Comparison of ENCODE assay signal across 1 cellular context in genomic region chr6:33407132-33407718, GRCh38.
TF ChIP-seq lines count a peak whose summit lies in the region.

No MANE protein-coding gene starts in this region.

TF ChIP-seq in K562, 482 proteins besides CTCF, POLR2A, EP300 and RAD21:
- TF ChIP-seq SIRT6 (IDR thresholded peaks at IDR 0.05; ENCODE audit: low read depth, low read length), result no peak
- no peak for TF ChIP-seq ATF1 (CRISPR knock-in tag; IDR thresholded peaks at IDR 0.05)
- 0 out of 2 replicates have a peak, but pooled peaks have one; percentile 9 for TF ChIP-seq ATF1 (tag; IDR thresholded peaks at IDR 0.05)
- peak; percentile 17; the same call in 1 of the 2 replicates for TF ChIP-seq ATF7 (IDR thresholded peaks at IDR 0.05)
- peak; percentile 49 for TF ChIP-seq POLR2B (IDR thresholded peaks at IDR 0.05; ENCODE audit: low read depth, partially characterized antibody)
- TF ChIP-seq, protein P1, sequence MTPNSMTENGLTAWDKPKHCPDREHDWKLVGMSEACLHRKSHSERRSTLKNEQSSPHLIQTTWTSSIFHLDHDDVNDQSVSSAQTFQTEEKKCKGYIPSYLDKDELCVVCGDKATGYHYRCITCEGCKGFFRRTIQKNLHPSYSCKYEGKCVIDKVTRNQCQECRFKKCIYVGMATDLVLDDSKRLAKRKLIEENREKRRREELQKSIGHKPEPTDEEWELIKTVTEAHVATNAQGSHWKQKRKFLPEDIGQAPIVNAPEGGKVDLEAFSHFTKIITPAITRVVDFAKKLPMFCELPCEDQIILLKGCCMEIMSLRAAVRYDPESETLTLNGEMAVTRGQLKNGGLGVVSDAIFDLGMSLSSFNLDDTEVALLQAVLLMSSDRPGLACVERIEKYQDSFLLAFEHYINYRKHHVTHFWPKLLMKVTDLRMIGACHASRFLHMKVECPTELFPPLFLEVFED (CRISPR knock-in tag; conservative IDR thresholded peaks at IDR 0.05), result 0 out of 2 replicates have a peak, but pooled peaks have one; percentile 58
- TF ChIP-seq E2F6 (IDR thresholded peaks at IDR 0.05; ENCODE audit: borderline replicate concordance in 1 of 2, extremely low read depth in 1 of 2, insufficient read depth in 1 of 2, insufficient read length in 1 of 2, low read depth in 1 of 2, low read length in 1 of 2, poor library complexity in 1 of 2, severe bottlenecking in 1 of 2), result no peak
- TF ChIP-seq POLR2H (tag; IDR thresholded peaks at IDR 0.05; ENCODE audit: low read depth), result peak; percentile 55
- TF ChIP-seq ZNF431 (CRISPR knock-in tag; IDR thresholded peaks at IDR 0.05), result 0 out of 2 replicates have a peak, but pooled peaks have one; percentile 14
- TF ChIP-seq SMC3 (conservative IDR thresholded peaks at IDR 0.05; ENCODE audit: insufficient read depth, low read depth, low read length), result peak; percentile 29; the same call in 1 of the 2 replicates
- TF ChIP-seq, protein P2, sequence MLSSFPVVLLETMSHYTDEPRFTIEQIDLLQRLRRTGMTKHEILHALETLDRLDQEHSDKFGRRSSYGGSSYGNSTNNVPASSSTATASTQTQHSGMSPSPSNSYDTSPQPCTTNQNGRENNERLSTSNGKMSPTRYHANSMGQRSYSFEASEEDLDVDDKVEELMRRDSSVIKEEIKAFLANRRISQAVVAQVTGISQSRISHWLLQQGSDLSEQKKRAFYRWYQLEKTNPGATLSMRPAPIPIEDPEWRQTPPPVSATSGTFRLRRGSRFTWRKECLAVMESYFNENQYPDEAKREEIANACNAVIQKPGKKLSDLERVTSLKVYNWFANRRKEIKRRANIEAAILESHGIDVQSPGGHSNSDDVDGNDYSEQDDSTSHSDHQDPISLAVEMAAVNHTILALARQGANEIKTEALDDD (IDR thresholded peaks at IDR 0.05), result peak; percentile 49; the same call in 1 of the 2 replicates
- TF ChIP-seq, protein P3, sequence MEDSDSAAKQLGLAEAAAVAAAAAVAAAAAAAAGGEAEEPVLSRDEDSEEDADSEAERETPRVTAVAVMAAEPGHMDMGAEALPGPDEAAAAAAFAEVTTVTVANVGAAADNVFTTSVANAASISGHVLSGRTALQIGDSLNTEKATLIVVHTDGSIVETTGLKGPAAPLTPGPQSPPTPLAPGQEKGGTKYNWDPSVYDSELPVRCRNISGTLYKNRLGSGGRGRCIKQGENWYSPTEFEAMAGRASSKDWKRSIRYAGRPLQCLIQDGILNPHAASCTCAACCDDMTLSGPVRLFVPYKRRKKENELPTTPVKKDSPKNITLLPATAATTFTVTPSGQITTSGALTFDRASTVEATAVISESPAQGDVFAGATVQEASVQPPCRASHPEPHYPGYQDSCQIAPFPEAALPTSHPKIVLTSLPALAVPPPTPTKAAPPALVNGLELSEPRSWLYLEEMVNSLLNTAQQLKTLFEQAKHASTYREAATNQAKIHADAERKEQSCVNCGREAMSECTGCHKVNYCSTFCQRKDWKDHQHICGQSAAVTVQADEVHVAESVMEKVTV (CRISPR knock-in tag; IDR thresholded peaks at IDR 0.05), result peak; percentile 60
- 0 out of 2 replicates have a peak, but pooled peaks have one; percentile 15 for TF ChIP-seq FOSL1 (tag; conservative IDR thresholded peaks at IDR 0.05)
- TF ChIP-seq TEAD2 (tag; IDR thresholded peaks at IDR 0.05), result no peak
- TF ChIP-seq, protein P4, sequence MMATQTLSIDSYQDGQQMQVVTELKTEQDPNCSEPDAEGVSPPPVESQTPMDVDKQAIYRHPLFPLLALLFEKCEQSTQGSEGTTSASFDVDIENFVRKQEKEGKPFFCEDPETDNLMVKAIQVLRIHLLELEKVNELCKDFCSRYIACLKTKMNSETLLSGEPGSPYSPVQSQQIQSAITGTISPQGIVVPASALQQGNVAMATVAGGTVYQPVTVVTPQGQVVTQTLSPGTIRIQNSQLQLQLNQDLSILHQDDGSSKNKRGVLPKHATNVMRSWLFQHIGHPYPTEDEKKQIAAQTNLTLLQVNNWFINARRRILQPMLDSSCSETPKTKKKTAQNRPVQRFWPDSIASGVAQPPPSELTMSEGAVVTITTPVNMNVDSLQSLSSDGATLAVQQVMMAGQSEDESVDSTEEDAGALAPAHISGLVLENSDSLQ (IDR thresholded peaks at IDR 0.05), result no peak
- TF ChIP-seq, protein P5, sequence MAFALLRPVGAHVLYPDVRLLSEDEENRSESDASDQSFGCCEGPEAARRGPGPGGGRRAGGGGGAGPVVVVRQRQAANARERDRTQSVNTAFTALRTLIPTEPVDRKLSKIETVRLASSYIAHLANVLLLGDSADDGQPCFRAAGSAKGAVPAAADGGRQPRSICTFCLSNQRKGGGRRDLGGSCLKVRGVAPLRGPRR (CRISPR knock-in tag; IDR thresholded peaks at IDR 0.05), result no peak
- TF ChIP-seq SETDB1 (IDR thresholded peaks at IDR 0.05; ENCODE audit: low read length), result no peak
- TF ChIP-seq RBM25 (IDR thresholded peaks at IDR 0.05; ENCODE audit: low read depth, low read length, severe bottlenecking), result peak; percentile 6
TF ChIP-seq in K562: peak in this region for 11.
